In the genomic region with DNA sequence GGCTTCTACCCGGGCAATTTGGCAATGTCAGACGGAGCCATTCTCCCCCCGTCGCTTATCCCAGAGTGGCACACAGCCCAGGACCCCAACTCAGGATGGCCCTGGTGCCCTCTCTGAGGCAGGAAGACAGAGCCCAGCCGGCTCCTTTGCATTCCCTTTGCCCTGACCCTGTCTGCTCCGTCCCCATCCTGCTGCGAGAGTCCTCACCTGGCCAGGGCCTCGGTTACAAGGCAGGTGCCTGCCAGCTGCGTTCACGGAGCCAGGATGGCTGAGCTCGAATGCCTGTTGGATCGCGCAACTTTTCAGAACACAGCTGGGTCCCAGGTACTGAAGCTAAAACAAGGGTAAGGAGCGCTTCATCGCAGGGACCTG, we compare ENCODE assay signal across 14 cellular contexts. TPM values are rescaled to one million over a fixed set of nuclear protein-coding genes. Genes with fewer than 3 reads are reported as not detected.
A peak's percentile ranks its signal among the peaks of the same experiment; 100 is the strongest.
DNase-seq lines count a peak whose midpoint lies in the region; ATAC-seq, FAIRE-seq and TF ChIP-seq lines count a peak whose summit lies in the region.
"Had no signal": no experiment of that assay in that cellular context is flagged by ENCODE, and none has a peak within 500 bp of the region (broad histone marks: within the 10 kb centered on the region; RNA-seq: fewer than 3 reads in every experiment).

No MANE protein-coding gene starts in this region.

- ATAC-seq in GM23338 = no peak
- no peak for ATAC-seq in WTC11
- ATAC-seq in HepG2 = no peak
- no peak for ATAC-seq in GM18861 (IDR thresholded peaks at IDR 0.05; ENCODE audit: unreplicated experiment)
- no peak for ATAC-seq in GM21423 (IDR thresholded peaks at IDR 0.05; ENCODE audit: unreplicated experiment)

- DNase-seq in GM23338 (ENCODE audit: low spot score) = no peak
- peak; percentile 9 for DNase-seq in WTC11 (ENCODE audit: low spot score)
- DNase-seq in HepG2 (ENCODE audit: low spot score) = no peak
- DNase-seq in progenitor cell of endocrine pancreas (ENCODE audit: low spot score, unreplicated experiment) = no peak
- no peak for DNase-seq in HUDEP-2 (lab: John Stamatoyannopoulos, UW; ENCODE audit: unreplicated experiment in 76 of 76)
- DNase-seq in AG08395 (ENCODE audit: low spot score) = no peak
- DNase-seq: H9, NCI-H774, SIG-M5 had no signal

- H3K36me3 Mint-ChIP-seq in GM23338 (ENCODE audit: low read depth) (no peaks in the 10 kb centered on the region), WTC11 (no peaks in the 10 kb centered on the region), progenitor cell of endocrine pancreas (ENCODE audit: insufficient read depth) (no peaks in the 10 kb centered on the region)
- H3K36me3 Mint-ChIP-seq: IgD-negative memory B cell had no signal

- H3K27ac ChIP-seq in GM23338 (ENCODE audit: low read depth) = no peak overlapping the region
- H3K27ac ChIP-seq in HepG2 (ENCODE audit: extremely low read length, insufficient read depth, low read length) = no peak overlapping the region
- H3K27ac ChIP-seq: Peyer's patch had no signal

- TF ChIP-seq POLR2A in HepG2 (IDR thresholded peaks at IDR 0.05; ENCODE audit: insufficient read depth in 1 of 2, low read depth in 2 of 2, low read length in 2 of 2) = no peak

- CTCF ChIA-PET in WTC11 (lab: Charles Lee) (interaction anchor here (0.6 to 3.6 kb wide), 5 partner anchors 39 to 204 kb away, joined by 3 to 13 read pairs (median 4); no protein-coding TSS in a partner anchor), HepG2 (lab: Yijun Ruan, JAX; ENCODE audit: low intra/inter-chr PET ratio, low total read pairs) (no interaction called here)

- H3K4me1 ChIP-seq in GM23338 (ENCODE audit: insufficient read depth) (peaks cover under 1% of the 10 kb centered on the region; the same call in 1 of the 2 replicates), HepG2 (ENCODE audit: insufficient read depth, low read length) (peaks cover 61% of the 10 kb centered on the region)
- H3K4me1 ChIP-seq: Peyer's patch had no signal

- H3K4me3 ChIP-seq in GM23338 (no peak overlapping the region), HepG2 (replicated peaks in 1 of 3; ENCODE audit: insufficient read depth in 1 of 3, low read depth in 2 of 3, low read length in 3 of 3) (no peak overlapping the region)
- H3K4me3 ChIP-seq: Peyer's patch had no signal

- TF ChIP-seq EP300 in HepG2 (IDR thresholded peaks at IDR 0.05; ENCODE audit: low read depth in 2 of 2, low read length in 2 of 2) (no peak), HepG2 (CRISPR knock-in tag; IDR thresholded peaks at IDR 0.05; ENCODE audit: borderline replicate concordance) (no peak)

- H3K36me3 ChIP-seq in GM23338 (ENCODE audit: insufficient read depth) (no peaks in the 10 kb centered on the region), HepG2 (replicated peaks in 1 of 2; ENCODE audit: control insufficient read depth in 1 of 2, insufficient read depth in 2 of 2, low read length in 2 of 2) (no peaks in the 10 kb centered on the region)
- H3K36me3 ChIP-seq: Peyer's patch had no signal

- TF ChIP-seq RAD21 in HepG2 (CRISPR knock-in tag; IDR thresholded peaks at IDR 0.05) = no peak

- H3K27me3 Mint-ChIP-seq in GM23338 (ENCODE audit: insufficient read depth, low read depth, poor library complexity) = peaks cover 10% of the 10 kb centered on the region
- no peaks in the 10 kb centered on the region for H3K27me3 Mint-ChIP-seq in WTC11 (ENCODE audit: low read depth)
- peaks cover 24% of the 10 kb centered on the region for H3K27me3 Mint-ChIP-seq in progenitor cell of endocrine pancreas

- no peaks in the 10 kb centered on the region for H3K9me3 ChIP-seq in HepG2 (ENCODE audit: low read length)
- H3K9me3 ChIP-seq: Peyer's patch had no signal

- H3K4me1 Mint-ChIP-seq in GM23338 = peaks cover 46% of the 10 kb centered on the region
- peaks cover 30% of the 10 kb centered on the region for H3K4me1 Mint-ChIP-seq in WTC11
- H3K4me1 Mint-ChIP-seq in progenitor cell of endocrine pancreas (ENCODE audit: low read depth) = peaks cover 8% of the 10 kb centered on the region

- H2AFZ ChIP-seq in GM23338 (peak overlapping the region; percentile 72; the same call in 1 of the 2 replicates), HepG2 (ENCODE audit: low read length) (no peak overlapping the region)

- H3K27me3 ChIP-seq in GM23338 (ENCODE audit: insufficient read depth) (no peaks in the 10 kb centered on the region), HepG2 (ENCODE audit: control insufficient read depth in 1 of 2, insufficient read depth in 2 of 2, low read length in 2 of 2) (peaks cover 6 to 19% of the 10 kb centered on the region in 2 experiments; a peak in 4 of 5 replicates)
- H3K27me3 ChIP-seq: Peyer's patch had no signal

- FAIRE-seq in HepG2 (lab: Jason Lieb, UNC) = no peak

- intact Hi-C loops in HepG2 (cut with micrococcal nuclease; ENCODE audit: unreplicated experiment) = no loop called here

- POLR2A ChIA-PET in WTC11 (lab: Charles Lee) (no interaction called here), HepG2 (lab: Yijun Ruan, JAX) (no interaction called here)

- H4K20me1 ChIP-seq in GM23338 (replicated peaks; ENCODE audit: insufficient read depth) (no peaks in the 10 kb centered on the region), HepG2 (ENCODE audit: insufficient read depth, low read length) (no peaks in the 10 kb centered on the region)

- no peaks in the 10 kb centered on the region for H3K9me3 Mint-ChIP-seq in GM23338
- H3K9me3 Mint-ChIP-seq in WTC11 = no peaks in the 10 kb centered on the region
- no peaks in the 10 kb centered on the region for H3K9me3 Mint-ChIP-seq in progenitor cell of endocrine pancreas (ENCODE audit: low read depth)
- H3K9me3 Mint-ChIP-seq: H9, IgD-negative memory B cell had no signal

- H3K9ac ChIP-seq in HepG2 (ENCODE audit: insufficient read depth, low read depth, low read length) = no peak overlapping the region

- H3K4me2 ChIP-seq in GM23338 (no peak overlapping the region), HepG2 (ENCODE audit: low read depth, low read length) (no peak overlapping the region)

- no peak for TF ChIP-seq CTCF in GM23338 (conservative IDR thresholded peaks at IDR 0.05; ENCODE audit: low read depth in 2 of 2)
- no peak for TF ChIP-seq CTCF in WTC11 (IDR thresholded peaks at IDR 0.05)
- TF ChIP-seq CTCF in HepG2 (CRISPR knock-in tag; IDR thresholded peaks at IDR 0.05) = no peak
- no peak for TF ChIP-seq CTCF in progenitor cell of endocrine pancreas (IDR thresholded peaks at IDR 0.05; ENCODE audit: unreplicated experiment)

- no peaks in the 10 kb centered on the region for H3K9me2 ChIP-seq in GM23338 (ENCODE audit: insufficient read depth)

- H3K4me3 Mint-ChIP-seq in GM23338 (no peak overlapping the region), WTC11 (no peak overlapping the region), progenitor cell of endocrine pancreas (ENCODE audit: low read depth) (no peak overlapping the region)
- H3K4me3 Mint-ChIP-seq: H9, IgD-negative memory B cell had no signal

- no peaks in the 10 kb centered on the region for H3F3A ChIP-seq in GM23338 (replicated peaks; ENCODE audit: low read depth)

- H3K27ac Mint-ChIP-seq in GM23338 (no peak overlapping the region), WTC11 (peak overlapping the region; percentile 88), progenitor cell of endocrine pancreas (peak overlapping the region; percentile 12)

- 90% methylated on average over 11 of the region's 15 CpGs for WGBS in HepG2 (ENCODE audit: low lambda C conversion rate)

- no TSS peak for BruUV-seq in HepG2 (replicated peaks; lab: Mats Ljungman, UMichigan)

- H3K79me2 ChIP-seq in GM23338 (replicated peaks; ENCODE audit: insufficient read depth) (no peaks in the 10 kb centered on the region), HepG2 (ENCODE audit: insufficient read depth, low read length) (no peaks in the 10 kb centered on the region)

- in situ Hi-C loops in HepG2 (cut with HindIII; ENCODE audit: extremely low pct_ligation_motif_present, low pct_unique_long_range_greater_than_20kb) = no loop called here

TF ChIP-seq in WTC11, 78 proteins besides CTCF, POLR2A, EP300 and RAD21 (continues in another document):
- no peak for TF ChIP-seq ZNF671 (CRISPR knock-in tag; IDR thresholded peaks at IDR 0.05)
- TF ChIP-seq PRRX2 (CRISPR knock-in tag; IDR thresholded peaks at IDR 0.05) = no peak

TF ChIP-seq in HepG2, 621 proteins besides CTCF, POLR2A, EP300 and RAD21:
- TF ChIP-seq ZBTB38 (CRISPR knock-in tag; IDR thresholded peaks at IDR 0.05) (peak; percentile 51; the same call in 1 of the 2 replicates), SP2 (CRISPR knock-in tag; IDR thresholded peaks at IDR 0.05) (no peak)

RNA-seq across cellular contexts. Expression of gene LRTM2, which starts 18.6 kb away (rescaled TPM):
- total RNA-seq in GM23338 (2014; rRNA removed; shearing (Covaris generic)) = 0.12 TPM in 1 of 2 replicates, not detected in the other
- polyA plus RNA-seq in GM23338 (2016; fragmentation: Nextera tagmentation; extraction: Ambion mirVana) (0.08 TPM in 1 of 2 replicates, not detected in the other), HepG2 (2011; rRNA removed) (0.09 and 0.17 TPM in 2 replicates)
- total RNA-seq in WTC11 (2021) (0.30 to 0.66 TPM (median 0.34 TPM) in 3 replicates), HepG2 (2016; rRNA removed; fragmentation: Illumina TruSeq; extraction: Trizol) (not detected in 2 replicates), progenitor cell of endocrine pancreas (0.48 and 0.53 TPM in 2 replicates)
- total RNA-seq in HepG2 (2016; cell fraction: cytosol; rRNA removed; fragmentation: Illumina TruSeq; extraction: Trizol; ENCODE audit: low read depth) = not detected in 2 replicates
- not detected in 2 replicates for total RNA-seq in HepG2 (2016; cell fraction: insoluble cytoplasmic fraction; rRNA removed; fragmentation: Illumina TruSeq; extraction: Trizol)
- total RNA-seq in HepG2 (2016; cell fraction: membrane; rRNA removed; fragmentation: Illumina TruSeq; extraction: Trizol) = not detected in 2 replicates
- total RNA-seq in HepG2 (2016; cell fraction: nucleus; rRNA removed; fragmentation: Illumina TruSeq; extraction: Trizol) = not detected in 2 replicates
- 0.09 TPM in 2 replicates for polyA plus RNA-seq in HepG2 (2011; cell fraction: cytosol; rRNA removed)
- 0.39 and 0.76 TPM in 2 replicates for polyA plus RNA-seq in HepG2 (2011; cell fraction: nucleus; rRNA removed)
- polyA plus RNA-seq in HepG2 (2012) = 0.16 and 0.17 TPM in 2 replicates
- not detected in 2 replicates for polyA plus RNA-seq in HepG2 (2016; cell fraction: cytosol; fragmentation: Illumina TruSeq; extraction: Trizol; ENCODE audit: low read depth)
- polyA plus RNA-seq in HepG2 (2016; cell fraction: insoluble cytoplasmic fraction; fragmentation: Illumina TruSeq; extraction: Trizol; ENCODE audit: low read depth) = not detected in 2 replicates
- not detected in 2 replicates for polyA plus RNA-seq in HepG2 (2016; cell fraction: membrane; fragmentation: Illumina TruSeq; extraction: Trizol; ENCODE audit: low read depth)
- polyA plus RNA-seq in HepG2 (2016; cell fraction: nucleus; fragmentation: Illumina TruSeq; extraction: Trizol; ENCODE audit: insufficient read depth, low read depth) = not detected in 2 replicates
- 0.40 TPM in 1 of 2 replicates, not detected in the other for polyA minus RNA-seq in HepG2 (2011; rRNA and poly(A)+ RNA removed; ENCODE audit: low replicate concordance)
- polyA minus RNA-seq in HepG2 (2011; cell fraction: cytosol; rRNA and poly(A)+ RNA removed) = not detected in 2 replicates
- not detected in 2 replicates for polyA minus RNA-seq in HepG2 (2011; cell fraction: nucleus; rRNA and poly(A)+ RNA removed)
- total RNA-seq: H9, Peyer's patch had no signal
- polyA plus RNA-seq: BJ, IgD-negative memory B cell had no signal
